Comparison of ENCODE assay signal across 8 cellular contexts in genomic region chr2:218301176-218301819, GRCh38. TPM values are rescaled to one million over a fixed set of nuclear protein-coding genes. Genes with fewer than 3 reads are reported as not detected.
DNase-seq lines count a peak whose midpoint lies in the region; ATAC-seq and TF ChIP-seq lines count a peak whose summit lies in the region.
"Had no signal": no experiment of that assay in that cellular context is flagged by ENCODE, and none has a peak within 500 bp of the region (broad histone marks: within the 10 kb centered on the region; RNA-seq: fewer than 3 reads in every experiment).

No MANE protein-coding gene starts in this region.

- POLR2A ChIA-PET in activated B cell treated with CpG ODN at 0.5 μM for 24 hours (lab: Charles Lee): interaction anchor here (1.9 kb wide), 1 partner anchor 95 kb away, joined by 8 read pairs; no protein-coding TSS in a partner anchor

- H3K4me3 Mint-ChIP-seq in activated B cell treated with CpG ODN at 0.5 μM for 24 hours: no peak overlapping the region

- TF ChIP-seq CTCF in activated B cell treated with CpG ODN at 0.5 μM for 24 hours (IDR thresholded peaks at IDR 0.05): no peak

- no peaks in the 10 kb centered on the region for H3K36me3 Mint-ChIP-seq in activated B cell treated with CpG ODN at 0.5 μM for 24 hours (ENCODE audit: low read depth)

- no peaks in the 10 kb centered on the region for H3K9me3 Mint-ChIP-seq in activated B cell treated with CpG ODN at 0.5 μM for 24 hours

- DNase-seq in NCI-H345 treated with DMSO at 0.1 percent for 48 hours (lab: John Stamatoyannopoulos, UW; ENCODE audit: unreplicated experiment): peak; percentile 49
- peak; percentile 61 for DNase-seq in activated B cell treated with CpG ODN at 0.5 μM for 24 hours
- DNase-seq in central memory CD4-positive, alpha-beta T cell: peak; percentile 80
- peak; percentile 86 to 89 for DNase-seq in left colon
- peak; percentile 91 for DNase-seq in stimulated activated CD4-positive, alpha-beta T cell treated with anti-CD3 and anti-CD28 coated beads, Interleukin-4, amount 100 ng/mL, for 24 hours

- intact Hi-C loops in activated B cell treated with CpG ODN at 0.5 μM for 24 hours (cut with micrococcal nuclease): loop anchor here (1.0 to 2.0 kb wide), 8 partner anchors 9 to 546 kb away; partner anchors contain the start of genes CATIP and TMBIM1
- intact Hi-C loops in left colon (cut with DNase I, micrococcal nuclease): loop anchor here (5.0 to 10.0 kb wide), 3 partner anchors 54 to 96 kb away; partner anchors contain the start of genes CATIP (in 2 of the 2) and CTDSP1 (in 1 of the 2)

- CTCF ChIA-PET in activated B cell treated with CpG ODN at 0.5 μM for 24 hours (lab: Charles Lee): interaction anchor here (0.7 to 3.6 kb wide), 14 partner anchors 9 to 94 kb away, joined by 3 to 54 read pairs (median 4); partner anchors contain the start of genes CATIP and TMBIM1

- no peaks in the 10 kb centered on the region for H3K27me3 Mint-ChIP-seq in activated B cell treated with CpG ODN at 0.5 μM for 24 hours

- H3K27ac Mint-ChIP-seq in activated B cell treated with CpG ODN at 0.5 μM for 24 hours: peak overlapping the region; percentile 53

- peaks cover 8% of the 10 kb centered on the region for H3K4me1 Mint-ChIP-seq in activated B cell treated with CpG ODN at 0.5 μM for 24 hours

- ATAC-seq in GM18502 (IDR thresholded peaks at IDR 0.05; ENCODE audit: poor library complexity, unreplicated experiment) (peak; percentile 76), HG03280 (IDR thresholded peaks at IDR 0.05; ENCODE audit: unreplicated experiment) (peak; percentile 82), activated B cell treated with CpG ODN at 0.5 μM for 24 hours (ENCODE audit: low read depth) (peak; percentile 99), left colon (peak; percentile 86)

RNA-seq across cellular contexts. Expression of gene TMBIM1, which starts 9.0 kb away (rescaled TPM):
- total RNA-seq in activated B cell treated with CpG ODN at 0.5 μM for 24 hours: 40.7 and 45.0 TPM in 2 replicates
- total RNA-seq in left colon: 100 to 1,000 TPM; 317 to 426 TPM

RNA-seq across cellular contexts. Expression of gene PNKD, which starts 31.0 kb away (rescaled TPM):
- total RNA-seq in activated B cell treated with CpG ODN at 0.5 μM for 24 hours: 21.0 and 23.7 TPM in 2 replicates
- 100 to 1,000 TPM; 103 to 119 TPM for total RNA-seq in left colon

RNA-seq across cellular contexts. Expression of gene AAMP, which starts 31.4 kb away (rescaled TPM):
- 63.4 and 63.6 TPM in 2 replicates for total RNA-seq in activated B cell treated with CpG ODN at 0.5 μM for 24 hours
- total RNA-seq in left colon: 10 to 100 TPM; 96.2 to 97.2 TPM

RNA-seq across cellular contexts. Expression of gene GPBAR1, which starts 40.5 kb away (rescaled TPM):
- total RNA-seq in activated B cell treated with CpG ODN at 0.5 μM for 24 hours: 0.67 and 0.81 TPM in 2 replicates
- 1 to 10 TPM; 1.8 to 3.0 TPM for total RNA-seq in left colon

RNA-seq across cellular contexts. Expression of gene CATIP, which starts 55.4 kb away (rescaled TPM):
- total RNA-seq in activated B cell treated with CpG ODN at 0.5 μM for 24 hours: not detected in 2 replicates
- not detected for total RNA-seq in left colon
- total RNA-seq: subcutaneous adipose tissue had no signal

Comparison
In these comparisons a context has a peak if more than half of its experiments do, and no peak if none do; other contexts are left out.
1. Peak in every context shown above with its lines: DNase-seq and ATAC-seq.